Comparison of ENCODE assay signal across 1 cellular context in genomic region chr4:37999000-37999745, GRCh38.
A peak's percentile ranks its signal among the peaks of the same experiment; 100 is the strongest.
TF ChIP-seq lines count a peak whose summit lies in the region.

No MANE protein-coding gene starts in this region.

TF ChIP-seq in GM23338, 12 proteins besides CTCF, POLR2A, EP300 and RAD21 (continued from another document):
- TF ChIP-seq ZNF462 (CRISPR knock-in tag; IDR thresholded peaks at IDR 0.05) (0 out of 2 replicates have a peak, but pooled peaks have one; percentile 36), ZNF331 (CRISPR knock-in tag; IDR thresholded peaks at IDR 0.05; ENCODE audit: low read depth) (no peak)
TF ChIP-seq in GM23338: peak in this region for 2.
